In the genomic region with DNA sequence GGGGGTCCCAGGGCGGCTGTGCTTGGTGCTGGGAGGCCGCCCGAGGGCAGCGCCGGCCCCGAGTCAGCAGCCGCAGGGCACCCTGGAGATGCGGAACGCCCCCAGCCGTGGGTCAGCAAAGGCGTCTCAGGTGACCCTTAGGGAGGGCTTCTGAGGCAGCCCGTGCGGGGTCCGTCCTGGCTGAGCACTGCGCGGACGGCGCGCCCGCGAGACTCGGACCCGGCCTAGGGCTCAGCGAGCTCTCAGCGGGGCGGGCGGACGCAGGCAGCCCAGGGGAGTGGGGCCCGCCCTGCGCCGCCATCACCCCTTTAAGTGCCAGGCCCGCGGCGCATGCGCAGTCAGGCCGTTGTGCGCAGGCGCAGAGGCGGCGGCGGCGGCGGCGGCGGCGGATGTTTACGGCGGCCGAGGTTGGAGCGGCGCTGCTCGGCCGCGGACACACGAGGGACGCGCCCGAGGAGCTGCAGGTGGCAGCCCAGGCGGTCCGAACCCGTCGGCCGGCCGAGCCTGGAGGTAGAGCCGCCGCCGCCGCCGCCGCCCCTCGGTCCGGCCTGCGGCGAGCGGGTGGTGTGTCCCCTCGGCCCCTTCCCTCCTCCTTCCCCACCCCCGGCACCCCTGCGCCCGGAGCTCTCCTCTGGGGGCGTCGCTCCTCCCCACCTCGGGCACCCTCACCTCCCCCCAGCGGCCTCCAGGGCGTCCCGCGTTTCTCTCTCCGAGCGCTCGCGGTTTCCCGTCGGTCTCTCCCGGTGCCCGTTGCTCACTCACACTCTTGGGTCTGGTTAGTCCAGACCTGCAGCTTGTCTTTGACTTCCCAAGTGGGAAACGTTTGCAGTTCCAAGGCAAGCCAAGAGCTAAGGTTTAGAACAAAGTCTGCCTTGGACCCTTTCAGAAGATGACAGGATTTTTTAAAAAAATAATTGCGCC, we compare ENCODE assay signal across 8 cellular contexts. TPM values are rescaled to one million over a fixed set of nuclear protein-coding genes. Genes with fewer than 3 reads are reported as not detected.
DNase-seq lines count a peak whose midpoint lies in the region; ATAC-seq lines count a peak whose summit lies in the region.

A gene (plus strand): TSS at position 388 of the 921 bp plus-strand sequence. CDS start 4,218 bp downstream, outside the sequence.

- H4K8ac ChIP-seq in mesendoderm (ENCODE audit: low read depth, low read length) = peak within 1 kb of the TSS; percentile 78

- no peak within 1 kb of the TSS for H2BK120ac ChIP-seq in mesendoderm (ENCODE audit: low read depth, low read length)

- H3K79me1 ChIP-seq in mesendoderm (ENCODE audit: low read length) = peaks cover 9% of the 10 kb centered on the region

- H2BK15ac ChIP-seq in mesendoderm (replicated peaks; ENCODE audit: low read depth) = no peak within 1 kb of the TSS

- ATAC-seq in GM19463 (IDR thresholded peaks at IDR 0.05; ENCODE audit: unreplicated experiment) = peak; percentile 70

- no peaks in the 10 kb centered on the region for H3K9me3 Mint-ChIP-seq in CD4-positive, alpha-beta memory T cell

- no peaks in the 10 kb centered on the region for H3K36me3 ChIP-seq in CD4-positive, alpha-beta memory T cell (ENCODE audit: insufficient read depth, low read length)
- H3K36me3 ChIP-seq in endocrine pancreas (ENCODE audit: control insufficient read depth, insufficient read depth, low read length) (no peaks in the 10 kb centered on the region), mesendoderm (ENCODE audit: control insufficient read depth, insufficient read depth, low read length) (no peaks in the 10 kb centered on the region)

- CTCF ChIA-PET in CD4-positive, alpha-beta memory T cell (lab: Charles Lee; ENCODE audit: partially characterized antibody) = interaction anchor here (0.8 to 1.4 kb wide), 4 partner anchors 27 to 217 kb away, joined by 3 read pairs; a partner anchor contains a TSS

- H3K9ac ChIP-seq in endocrine pancreas (ENCODE audit: control insufficient read depth, insufficient read depth, low read length) = peak within 1 kb of the TSS; percentile 60
- peak within 1 kb of the TSS; percentile 87 for H3K9ac ChIP-seq in mesendoderm (ENCODE audit: low read length)

- DNase-seq in CD4-positive, alpha-beta memory T cell = peak; percentile 76 to 93 (median 86)
- DNase-seq in HPDE6-E6E7 (ENCODE audit: extremely low spot score) = peak; percentile 98
- DNase-seq in NOMO-1 (lab: John Stamatoyannopoulos, UW; ENCODE audit: unreplicated experiment in 2 of 2) = peak; percentile 80 to 91
- peak; percentile 78 to 82 (median 80) for DNase-seq in activated CD8-positive, alpha-beta memory T cell treated with anti-CD3 and anti-CD28 coated beads for 48 hours (ENCODE audit: low read depth in 2 of 3, low spot score in 2 of 3)
- DNase-seq in mesendoderm = peak; percentile 91
- DNase-seq in stimulated activated CD8-positive, alpha-beta memory T cell treated with anti-CD3 and anti-CD28 coated beads, Interleukin-15, amount 100 ng/mL, for 1 hour (ENCODE audit: low read depth) = peak; percentile 64

- POLR2A ChIA-PET in CD4-positive, alpha-beta memory T cell (lab: Charles Lee; ENCODE audit: partially characterized antibody) = interaction anchor here (0.7 to 3.0 kb wide), 20 partner anchors 9 to 620 kb away, joined by 3 to 15 read pairs (median 4); a partner anchor contains a TSS

- H3K4me3 ChIP-seq in CD4-positive, alpha-beta memory T cell (ENCODE audit: low read length in 2 of 2) = peak within 1 kb of the TSS; percentile 73 to 77
- H3K4me3 ChIP-seq in endocrine pancreas (ENCODE audit: control insufficient read depth, insufficient read depth, low read length) = peak within 1 kb of the TSS; percentile 48
- peak within 1 kb of the TSS; percentile 83 for H3K4me3 ChIP-seq in mesendoderm (ENCODE audit: low read length)

- no peak within 1 kb of the TSS for H2BK5ac ChIP-seq in mesendoderm (ENCODE audit: low read length)

- H3K56ac ChIP-seq in mesendoderm (ENCODE audit: low read length) = peak within 1 kb of the TSS; percentile 95

- no CpG with 5 or more reads among the region's 96 CpGs for WGBS in mesendoderm (ENCODE audit: extremely low coverage, insufficient coverage, low lambda C conversion rate)

- peak within 1 kb of the TSS; percentile 84 for H3K4me2 ChIP-seq in mesendoderm (ENCODE audit: low read length)

- H3K27me3 ChIP-seq in CD4-positive, alpha-beta memory T cell (ENCODE audit: insufficient read depth, low read length) = peaks cover 5% of the 10 kb centered on the region
- H3K27me3 ChIP-seq in endocrine pancreas (ENCODE audit: control insufficient read depth, insufficient read depth, low read length) (no peaks in the 10 kb centered on the region), mesendoderm (ENCODE audit: insufficient read depth, low read length, poor library complexity) (no peaks in the 10 kb centered on the region)

- peak within 1 kb of the TSS; percentile 87 for H2AK5ac ChIP-seq in mesendoderm (ENCODE audit: low read length)

- peak within 1 kb of the TSS; percentile 93 for H3K4ac ChIP-seq in mesendoderm (ENCODE audit: low read depth, low read length)

- H3K4me1 Mint-ChIP-seq in CD4-positive, alpha-beta memory T cell = peaks cover 43 to 62% (median 50%) of the 10 kb centered on the region in 4 donors

- no peak within 1 kb of the TSS for H3K23ac ChIP-seq in mesendoderm (ENCODE audit: low read length)

- H4K5ac ChIP-seq in mesendoderm (ENCODE audit: low read length) = peak within 1 kb of the TSS; percentile 68

- H3K27ac ChIP-seq in CD4-positive, alpha-beta memory T cell (ENCODE audit: low read depth, low read length) = peak within 1 kb of the TSS; percentile 63
- H3K27ac ChIP-seq in mesendoderm (ENCODE audit: low read depth, low read length) = peak within 1 kb of the TSS; percentile 75

- peak within 1 kb of the TSS; percentile 85 for H3K18ac ChIP-seq in mesendoderm (ENCODE audit: low read length)

- peak within 1 kb of the TSS; percentile 90 to 97 (median 94) for H3K4me3 Mint-ChIP-seq in CD4-positive, alpha-beta memory T cell

- H3K27ac Mint-ChIP-seq in CD4-positive, alpha-beta memory T cell = peak within 1 kb of the TSS; percentile 92 to 99 (median 94)

- H3K9me3 ChIP-seq in CD4-positive, alpha-beta memory T cell (ENCODE audit: control insufficient read depth in 1 of 2, low read length in 2 of 2) = no peaks in the 10 kb centered on the region
- no peaks in the 10 kb centered on the region for H3K9me3 ChIP-seq in endocrine pancreas (ENCODE audit: control insufficient read depth, low read length)

- intact Hi-C loops in CD4-positive, alpha-beta memory T cell (cut with micrococcal nuclease) = loop anchor here (2.0 kb wide), 1 partner anchor 177 kb away; a partner anchor contains a TSS

- H3K27me3 Mint-ChIP-seq in CD4-positive, alpha-beta memory T cell = peaks cover 2 to 5% of the 10 kb centered on the region in 2 donors

- H3K36me3 Mint-ChIP-seq in CD4-positive, alpha-beta memory T cell = peaks cover 8 to 20% of the 10 kb centered on the region in 2 donors

- H3K4me1 ChIP-seq in CD4-positive, alpha-beta memory T cell (ENCODE audit: insufficient read depth, low read length) = peaks cover 55% of the 10 kb centered on the region
- H3K4me1 ChIP-seq in endocrine pancreas (ENCODE audit: control insufficient read depth, insufficient read depth, low read length) (peaks cover 11% of the 10 kb centered on the region), mesendoderm (ENCODE audit: control insufficient read depth, low read depth, low read length) (peaks cover 16% of the 10 kb centered on the region)

- H3K79me2 ChIP-seq in mesendoderm (ENCODE audit: control insufficient read depth, insufficient read depth, low read length) = peaks cover 24% of the 10 kb centered on the region

RNA-seq across cellular contexts. Expression of the gene that starts here (rescaled TPM):
- 100 to 1,000 TPM; 187 to 196 TPM for total RNA-seq in CD4-positive, alpha-beta memory T cell
- 100 to 1,000 TPM in 1 of 2 donors, 10 to 100 TPM in 1; 52.5 to 111 TPM for polyA plus RNA-seq in CD4-positive, alpha-beta memory T cell
- polyA plus RNA-seq in mesendoderm (2013, experiment 1 of 2) = 26.7 TPM
- 25.1 TPM for polyA plus RNA-seq in mesendoderm (2013, experiment 2 of 2)

Comparison
In these comparisons a context has a peak if more than half of its experiments do, and no peak if none do; other contexts are left out.
1. Peak in every context shown above with its lines: DNase-seq, ATAC-seq, H3K4me3 ChIP-seq and H3K27ac ChIP-seq.